12 cellular contexts compared by ENCODE assay signal in genomic region chr17:50469005-50469605, GRCh38. TPM values are rescaled to one million over a fixed set of nuclear protein-coding genes. Genes with fewer than 3 reads are reported as not detected.
A peak's percentile ranks its signal among the peaks of the same experiment; 100 is the strongest.
DNase-seq lines count a peak whose midpoint lies in the region; ATAC-seq, FAIRE-seq and TF ChIP-seq lines count a peak whose summit lies in the region.
"Had no signal": no experiment of that assay in that cellular context is flagged by ENCODE, and none has a peak within 500 bp of the region (broad histone marks: within the 10 kb centered on the region; RNA-seq: fewer than 3 reads in every experiment).

No MANE protein-coding gene starts in this region.

- no peaks in the 10 kb centered on the region for H3K9me3 ChIP-seq in neural progenitor cell (ENCODE audit: low read depth)

- ATAC-seq in GM19351 (IDR thresholded peaks at IDR 0.05; ENCODE audit: unreplicated experiment), result no peak

- peaks cover 15% of the 10 kb centered on the region for H3K4me1 Mint-ChIP-seq in neural progenitor cell

- no peaks in the 10 kb centered on the region for H3K79me2 ChIP-seq in ACC112 (ENCODE audit: control insufficient read depth, insufficient read depth, low read length, unreplicated experiment)
- H3K79me2 ChIP-seq in neural progenitor cell (ENCODE audit: low read depth), result no peaks in the 10 kb centered on the region

- TF ChIP-seq CTCF in neural progenitor cell (IDR thresholded peaks at IDR 0.05), result no peak

- no peak overlapping the region for H3K9ac ChIP-seq in neural progenitor cell

- no peak for FAIRE-seq in frontal cortex (lab: Jason Lieb, UNC)
- FAIRE-seq: H54 had no signal

- no peak overlapping the region for H3K27ac ChIP-seq in ACC112 (ENCODE audit: low read depth, low read length)
- no peak overlapping the region for H3K27ac ChIP-seq in neural progenitor cell
- H3K27ac ChIP-seq: epithelial cell of prostate had no signal

- peaks cover 51% of the 10 kb centered on the region for H3K27me3 Mint-ChIP-seq in neural progenitor cell (ENCODE audit: insufficient read depth, low read depth)

- H3K36me3 Mint-ChIP-seq in neural progenitor cell, result no peaks in the 10 kb centered on the region

- peaks cover 5% of the 10 kb centered on the region for H4K20me1 ChIP-seq in neural progenitor cell (ENCODE audit: low read depth)

- DNase-seq in NCI-H69 (lab: John Stamatoyannopoulos, UW) (peak; percentile 55), frontal cortex (ENCODE audit: low spot score in 2 of 2) (peak; percentile 47 to 51), neural progenitor cell (ENCODE audit: low spot score) (peak; percentile 39), germinal center (ENCODE audit: low spot score) (no peak), putamen (ENCODE audit: low spot score) (no peak), NCI-H2171 treated with DMSO at 0.1 percent for 48 hours (lab: John Stamatoyannopoulos, UW) (no peak)
- DNase-seq: CD4-positive, CD25-positive, alpha-beta regulatory T cell; NCI-H2081 had no signal

- H3K4me1 ChIP-seq in ACC112 (ENCODE audit: control insufficient read depth, insufficient read depth, low read length, unreplicated experiment), result no peaks in the 10 kb centered on the region
- H3K4me1 ChIP-seq in neural progenitor cell, result peaks cover 10% of the 10 kb centered on the region

- H3K9me3 Mint-ChIP-seq in neural progenitor cell, result no peaks in the 10 kb centered on the region

- H3K27me3 ChIP-seq in ACC112 (ENCODE audit: insufficient read depth, low read length) (peaks cover 21% of the 10 kb centered on the region), neural progenitor cell (peaks cover 65% of the 10 kb centered on the region)

- peak overlapping the region; percentile 67 for H3K4me3 ChIP-seq in ACC112 (ENCODE audit: low read depth, low read length)
- H3K4me3 ChIP-seq in neural progenitor cell, result peak overlapping the region; percentile 62

- H3K27ac Mint-ChIP-seq in neural progenitor cell, result no peak overlapping the region

- no peaks in the 10 kb centered on the region for H3F3A ChIP-seq in neural progenitor cell (ENCODE audit: low read depth)

- H2AFZ ChIP-seq in ACC112 (ENCODE audit: low read length, unreplicated experiment) (no peak overlapping the region), neural progenitor cell (replicated peaks) (peak overlapping the region; percentile 57)

- no peaks in the 10 kb centered on the region for H3K36me3 ChIP-seq in ACC112 (ENCODE audit: insufficient read depth, low read length)
- no peaks in the 10 kb centered on the region for H3K36me3 ChIP-seq in neural progenitor cell

- H3K4me3 Mint-ChIP-seq in neural progenitor cell, result no peak overlapping the region

- peak overlapping the region; percentile 94 for H3K4me2 ChIP-seq in neural progenitor cell

RNA-seq across cellular contexts. Expression of gene CHAD, which starts 0.4 kb away (rescaled TPM):
- total RNA-seq in frontal cortex (not detected), neural progenitor cell (ENCODE audit: low replicate concordance) (not detected in 2 replicates)
- total RNA-seq: CD4-positive, CD25-positive, alpha-beta regulatory T cell had no signal

RNA-seq across cellular contexts. Expression of gene RSAD1, which starts 9.6 kb away (rescaled TPM):
- total RNA-seq in frontal cortex (17.1 TPM), neural progenitor cell (ENCODE audit: low replicate concordance) (9.7 and 12.9 TPM in 2 replicates)

RNA-seq across cellular contexts. Expression of gene MYCBPAP, which starts 39.1 kb away (rescaled TPM):
- total RNA-seq in frontal cortex (0.82 TPM), neural progenitor cell (ENCODE audit: low replicate concordance) (3.5 and 3.8 TPM in 2 replicates)

RNA-seq across cellular contexts. Expression of gene ACSF2, which starts 43.1 kb away (rescaled TPM):
- total RNA-seq in frontal cortex (2.0 TPM), neural progenitor cell (ENCODE audit: low replicate concordance) (15.2 and 28.8 TPM in 2 replicates)

Comparison
In these comparisons a context has a peak if more than half of its experiments do, and no peak if none do; other contexts are left out.
1. DNase-seq: peak in NCI-H69 (single experiment), frontal cortex (2 of 2) and neural progenitor cell (single experiment); none in germinal center (single experiment), putamen (single experiment) and NCI-H2171 treated with DMSO at 0.1 percent for 48 hours (single experiment).